Comparison of ENCODE assay signal across 23 cellular contexts in genomic region chr3:61820306-61820992, GRCh38.
A peak's percentile ranks its signal among the peaks of the same experiment; 100 is the strongest.
DNase-seq lines count a peak whose midpoint lies in the region; ATAC-seq, FAIRE-seq and TF ChIP-seq lines count a peak whose summit lies in the region.
"Had no signal": no experiment of that assay in that cellular context is flagged by ENCODE, and none has a peak within 500 bp of the region (broad histone marks: within the 10 kb centered on the region; RNA-seq: fewer than 3 reads in every experiment).

No MANE protein-coding gene starts in this region.

- no peak overlapping the region for H3K4me3 ChIP-seq in GM23248
- no peak overlapping the region for H3K4me3 ChIP-seq in OCI-LY7 (ENCODE audit: low read depth, low read length, poor library complexity, severe bottlenecking)
- no peak overlapping the region for H3K4me3 ChIP-seq in Peyer's patch
- H3K4me3 ChIP-seq: colonic mucosa, MG63 had no signal

- H3K36me3 Mint-ChIP-seq in memory B cell, result peaks cover 1% of the 10 kb centered on the region
- H3K36me3 Mint-ChIP-seq: CD4-positive, alpha-beta memory T cell; stimulated activated naive B cell treated with anti-CD40 and anti-IgM and Interleukin-4, amounts not matched to agents 10 μg/mL and 1 μg/mL and 100 μg/mL, for 72 hours had no signal

- no peaks in the 10 kb centered on the region for H3K4me1 Mint-ChIP-seq in memory B cell
- H3K4me1 Mint-ChIP-seq: activated T-helper 17 cell treated with anti-CD3 and anti-CD28 coated beads, Interleukin-2, amount 50 U/mL, for 72 hours; CD4-positive, alpha-beta memory T cell; stimulated activated naive B cell treated with anti-CD40 and anti-IgM and Interleukin-4, amounts not matched to agents 10 μg/mL and 1 μg/mL and 100 μg/mL, for 72 hours had no signal

- no peak overlapping the region for H3K9ac ChIP-seq in GM23248

- no TSS peak for BruUV-seq in OCI-LY7 (replicated peaks; lab: Mats Ljungman, UMichigan)

- peaks cover 22% of the 10 kb centered on the region for H3F3A ChIP-seq in GM23248 (ENCODE audit: insufficient read depth)

- H3K4me1 ChIP-seq in GM23248 (ENCODE audit: insufficient read depth), result peaks cover 22% of the 10 kb centered on the region
- H3K4me1 ChIP-seq in OCI-LY7 (ENCODE audit: insufficient read depth, low read length, poor library complexity, severe bottlenecking), result peaks cover 17% of the 10 kb centered on the region
- peaks cover 0 to 4% (median 0%) of the 10 kb centered on the region in 4 donors for H3K4me1 ChIP-seq in Peyer's patch
- H3K4me1 ChIP-seq: colonic mucosa had no signal

- H3K27ac Mint-ChIP-seq in memory B cell, result no peak overlapping the region
- H3K27ac Mint-ChIP-seq: activated T-helper 17 cell treated with anti-CD3 and anti-CD28 coated beads, Interleukin-2, amount 50 U/mL, for 72 hours; CD4-positive, alpha-beta memory T cell; nephron progenitor cell; stimulated activated naive B cell treated with anti-CD40 and anti-IgM and Interleukin-4, amounts not matched to agents 10 μg/mL and 1 μg/mL and 100 μg/mL, for 72 hours had no signal

- H3K27ac ChIP-seq in GM23248, result no peak overlapping the region
- H3K27ac ChIP-seq in OCI-LY7 (ENCODE audit: low read depth, low read length, poor library complexity, severe bottlenecking), result no peak overlapping the region
- no peak overlapping the region for H3K27ac ChIP-seq in Peyer's patch
- H3K27ac ChIP-seq: colonic mucosa had no signal

- POLR2A ChIA-PET in OCI-LY7 (lab: Charles Lee), result interaction anchor here (0.6 kb wide), 1 partner anchor 525 kb away, joined by 7 read pairs; no protein-coding TSS in a partner anchor

- H3K9me2 ChIP-seq in GM23248 (ENCODE audit: insufficient read depth) (no peaks in the 10 kb centered on the region), OCI-LY7 (ENCODE audit: insufficient read depth, low read length) (no peaks in the 10 kb centered on the region)

- no peak for FAIRE-seq in GM12891 (lab: Jason Lieb, UNC)
- FAIRE-seq: HepG2 had no signal

- H2AFZ ChIP-seq in GM23248 (no peak overlapping the region), OCI-LY7 (ENCODE audit: low read length) (no peak overlapping the region)

- H3K27me3 ChIP-seq in GM23248 (replicated peaks; ENCODE audit: insufficient read depth) (no peaks in the 10 kb centered on the region), Peyer's patch (no peaks in the 10 kb centered on the region)
- H3K27me3 ChIP-seq: colonic mucosa, MG63 had no signal

- CTCF ChIA-PET in OCI-LY7 (lab: Charles Lee; ENCODE audit: unreplicated experiment), result no interaction called here

- H3K4me2 ChIP-seq in GM23248 (ENCODE audit: unreplicated experiment) (peak overlapping the region; percentile 50), OCI-LY7 (ENCODE audit: low read length) (no peak overlapping the region)

- in situ Hi-C loops in GM23248 (cut with MboI), result no loop called here

- H3K79me2 ChIP-seq in GM23248 (ENCODE audit: insufficient read depth), result 0 out of 2 replicates have a peak, but pooled peaks cover 4% of the 10 kb centered on the region
- H3K79me2 ChIP-seq in OCI-LY7 (ENCODE audit: insufficient read depth, low read depth, low read length), result no peaks in the 10 kb centered on the region

- no peaks in the 10 kb centered on the region for H3K27me3 Mint-ChIP-seq in memory B cell
- H3K27me3 Mint-ChIP-seq: activated T-helper 17 cell treated with anti-CD3 and anti-CD28 coated beads, Interleukin-2, amount 50 U/mL, for 72 hours; CD4-positive, alpha-beta memory T cell; stimulated activated naive B cell treated with anti-CD40 and anti-IgM and Interleukin-4, amounts not matched to agents 10 μg/mL and 1 μg/mL and 100 μg/mL, for 72 hours had no signal

- TF ChIP-seq POLR2A in GM12891 (IDR thresholded peaks at IDR 0.05; ENCODE audit: low read depth, low read length) (no peak), Peyer's patch (IDR thresholded peaks at IDR 0.05) (no peak)

- H4K20me1 ChIP-seq in GM23248 (ENCODE audit: insufficient read depth) (no peaks in the 10 kb centered on the region), OCI-LY7 (ENCODE audit: insufficient read depth, low read length) (no peaks in the 10 kb centered on the region)

- intact Hi-C loops in OCI-LY7 (cut with micrococcal nuclease; ENCODE audit: unreplicated experiment), result no loop called here

- H3K4me3 Mint-ChIP-seq in memory B cell, result no peak overlapping the region
- H3K4me3 Mint-ChIP-seq: activated T-helper 17 cell treated with anti-CD3 and anti-CD28 coated beads, Interleukin-2, amount 50 U/mL, for 72 hours; CD4-positive, alpha-beta memory T cell; nephron progenitor cell; stimulated activated naive B cell treated with anti-CD40 and anti-IgM and Interleukin-4, amounts not matched to agents 10 μg/mL and 1 μg/mL and 100 μg/mL, for 72 hours had no signal

- TF ChIP-seq CTCF in OCI-LY7 (conservative IDR thresholded peaks at IDR 0.05; ENCODE audit: low read length) (no peak), Peyer's patch (IDR thresholded peaks at IDR 0.05) (no peak)

- H3K36me3 ChIP-seq in GM23248 (ENCODE audit: low read depth) (no peaks in the 10 kb centered on the region), OCI-LY7 (ENCODE audit: insufficient read depth, low read length) (no peaks in the 10 kb centered on the region), Peyer's patch (no peaks in the 10 kb centered on the region)
- H3K36me3 ChIP-seq: colonic mucosa, MG63 had no signal

- WGBS in GM23248 (ENCODE audit: low coverage in 1 of 2, low lambda C conversion rate in 2 of 2, missing lambda C conversion rate in 2 of 2), 2 experiments, result 89 to 92% methylated on average over 6 of the region's 6 CpGs

- H3K9me3 Mint-ChIP-seq in memory B cell, result peaks cover 1% of the 10 kb centered on the region
- H3K9me3 Mint-ChIP-seq: activated T-helper 17 cell treated with anti-CD3 and anti-CD28 coated beads, Interleukin-2, amount 50 U/mL, for 72 hours; stimulated activated naive B cell treated with anti-CD40 and anti-IgM and Interleukin-4, amounts not matched to agents 10 μg/mL and 1 μg/mL and 100 μg/mL, for 72 hours had no signal

- ATAC-seq in memory B cell (ENCODE audit: low read depth) (peak; percentile 54), GM18517 (IDR thresholded peaks at IDR 0.05; ENCODE audit: unreplicated experiment) (no peak)
- ATAC-seq: activated T-helper 17 cell treated with anti-CD3 and anti-CD28 coated beads, Interleukin-2, amount 50 U/mL, for 72 hours; HepG2; left cardiac atrium; stimulated activated naive B cell treated with anti-CD40 and anti-IgM and Interleukin-4, amounts not matched to agents 10 μg/mL and 1 μg/mL and 100 μg/mL, for 72 hours had no signal

- H3K9me3 ChIP-seq in GM23248 (ENCODE audit: low read depth) (no peaks in the 10 kb centered on the region), OCI-LY7 (ENCODE audit: low read length) (no peaks in the 10 kb centered on the region), Peyer's patch (no peaks in the 10 kb centered on the region)
- H3K9me3 ChIP-seq: colonic mucosa, MG63 had no signal

- no peak for DNase-seq in GM12891 (ENCODE audit: insufficient read length, low spot score)
- DNase-seq in GM23248, result no peak
- peak; percentile 10 for DNase-seq in OCI-LY7 (ENCODE audit: low spot score)
- no peak for DNase-seq in memory B cell (ENCODE audit: low spot score in 2 of 2)
- no peak for DNase-seq in Peyer's patch
- DNase-seq in EL, result no peak
- DNase-seq in NCI-H187 treated with DMSO at 0.1 percent for 48 hours (lab: John Stamatoyannopoulos, UW), result no peak
- DNase-seq: activated CD4-positive, alpha-beta T cell treated with anti-CD3 and anti-CD28 coated beads, Interleukin-2, amount 50 U/mL, for 1 hour; CD4-positive, alpha-beta memory T cell; colonic mucosa; left cardiac atrium; MG63; midbrain; NCI-H187; NCI-H446; nephron progenitor cell; NK-92 treated with Interleukin-12 subunit alpha and Interleukin-12 subunit beta, amount 100 ng/mL, for 24 hours; posterior cingulate gyrus; stimulated activated naive B cell treated with anti-CD40 and anti-IgM and Interleukin-4, amounts not matched to agents 10 μg/mL and 1 μg/mL and 100 μg/mL, for 72 hours; SW 1271 had no signal

TF ChIP-seq in GM12891, 5 proteins besides CTCF, POLR2A, EP300 and RAD21:
- TF ChIP-seq SPI1 (IDR thresholded peaks at IDR 0.05; ENCODE audit: low read depth, low read length) (peak; percentile 79), POU2F2 (IDR thresholded peaks at IDR 0.05; ENCODE audit: low read depth, low read length) (no peak)
